9 cellular contexts compared by ENCODE assay signal in genomic region chr17:82774456-82774855, GRCh38. TPM values are rescaled to one million over a fixed set of nuclear protein-coding genes. Genes with fewer than 3 reads are reported as not detected.
DNase-seq lines count a peak whose midpoint lies in the region; ATAC-seq, FAIRE-seq and TF ChIP-seq lines count a peak whose summit lies in the region.
"Not testable (repeated sequence)": the region's sequence is repeated elsewhere in the genome, so short reads cannot be mapped to it uniquely, and the experiment has no call there.
"Had no signal": no experiment of that assay in that cellular context is flagged by ENCODE, and none has a peak within 500 bp of the region (broad histone marks: within the 10 kb centered on the region; RNA-seq: fewer than 3 reads in every experiment).

No MANE protein-coding gene starts in this region.

- peak overlapping the region; percentile 53 for H2AFZ ChIP-seq in PC-3 (ENCODE audit: low read length)
- not testable (repeated sequence) for H2AFZ ChIP-seq in astrocyte (ENCODE audit: low read depth, low read length); HepG2 (ENCODE audit: low read length)

- H3K9me3 Mint-ChIP-seq in CD8-positive, alpha-beta memory T cell; astrocyte (ENCODE audit: unreplicated experiment); natural killer cell; stimulated activated effector memory CD8-positive, alpha-beta T cell treated with anti-CD3 and anti-CD28 coated beads, Interleukin-12 subunit alpha, Interleukin-12 subunit beta, amount 100 ng/mL, for 72 hours: not testable (repeated sequence)

- intact Hi-C loops in PC-3 (cut with micrococcal nuclease); natural killer cell (cut with micrococcal nuclease): not testable (repeated sequence)
- intact Hi-C loops in HepG2 (cut with micrococcal nuclease; ENCODE audit: unreplicated experiment), result loop anchor here (2.0 kb wide), 2 partner anchors 36 to 96 kb away; no protein-coding TSS in a partner anchor

- H3K9me3 ChIP-seq in CD8-positive, alpha-beta memory T cell (ENCODE audit: low read length); PC-3 (ENCODE audit: low read length); astrocyte (ENCODE audit: insufficient read depth, low read depth, low read length); HepG2 (ENCODE audit: low read length): not testable (repeated sequence)

- H3K4me3 ChIP-seq in CD8-positive, alpha-beta memory T cell (ENCODE audit: low read length), result peak overlapping the region; percentile 6
- H3K4me3 ChIP-seq in PC-3 (ENCODE audit: low read length) (0 out of 2 replicates have a peak overlapping the region, but pooled peaks have one; percentile 23), epithelial cell of proximal tubule (ENCODE audit: low read depth, low read length) (peak overlapping the region; percentile 45)
- not testable (repeated sequence) for H3K4me3 ChIP-seq in astrocyte (ENCODE audit: insufficient read depth, low read depth, low read length); HepG2 (replicated peaks in 1 of 3; ENCODE audit: insufficient read depth in 1 of 3, low read depth in 2 of 3, low read length in 3 of 3)

- H3K4me2 ChIP-seq in PC-3 (ENCODE audit: low read length) (peak overlapping the region; percentile 36), astrocyte (ENCODE audit: low read length) (peak overlapping the region; percentile 36), HepG2 (ENCODE audit: low read depth, low read length) (peak overlapping the region; percentile 51; the same call in 1 of the 2 replicates)

- not testable (repeated sequence) for H3K27me3 ChIP-seq in CD8-positive, alpha-beta memory T cell (ENCODE audit: insufficient read depth, low read length, poor library complexity, severe bottlenecking); PC-3 (ENCODE audit: low read length); astrocyte (ENCODE audit: insufficient read depth, low read length); HepG2 (ENCODE audit: control insufficient read depth in 1 of 2, insufficient read depth in 2 of 2, low read length in 2 of 2)

- H3K4me1 Mint-ChIP-seq in CD8-positive, alpha-beta memory T cell, result peaks cover 32 to 46% (median 38%) of the 10 kb centered on the region in 3 donors
- not testable (repeated sequence) for H3K4me1 Mint-ChIP-seq in astrocyte (ENCODE audit: low read depth, unreplicated experiment)
- peaks cover 32 to 40% of the 10 kb centered on the region in 2 donors for H3K4me1 Mint-ChIP-seq in natural killer cell
- H3K4me1 Mint-ChIP-seq in stimulated activated effector memory CD8-positive, alpha-beta T cell treated with anti-CD3 and anti-CD28 coated beads, Interleukin-12 subunit alpha, Interleukin-12 subunit beta, amount 100 ng/mL, for 72 hours, result peaks cover 29% of the 10 kb centered on the region

- POLR2A ChIA-PET in CD8-positive, alpha-beta memory T cell (lab: Charles Lee), result interaction anchor here (0.9 kb wide), 1 partner anchor 277 kb away, joined by 3 read pairs; no protein-coding TSS in a partner anchor
- POLR2A ChIA-PET in PC-3 (lab: Charles Lee; ENCODE audit: unreplicated experiment); HepG2 (lab: Yijun Ruan, JAX): not testable (repeated sequence)

- TF ChIP-seq POLR2A in HepG2 (IDR thresholded peaks at IDR 0.05; ENCODE audit: insufficient read depth in 1 of 2, low read depth in 2 of 2, low read length in 2 of 2), result not testable (repeated sequence)

- not testable (repeated sequence) for FAIRE-seq in astrocyte (lab: Jason Lieb, UNC); HepG2 (lab: Jason Lieb, UNC)

- peaks cover 4 to 31% (median 10%) of the 10 kb centered on the region in 3 donors for H3K36me3 Mint-ChIP-seq in CD8-positive, alpha-beta memory T cell
- not testable (repeated sequence) for H3K36me3 Mint-ChIP-seq in astrocyte (ENCODE audit: low read depth, unreplicated experiment); natural killer cell
- H3K36me3 Mint-ChIP-seq in stimulated activated effector memory CD8-positive, alpha-beta T cell treated with anti-CD3 and anti-CD28 coated beads, Interleukin-12 subunit alpha, Interleukin-12 subunit beta, amount 100 ng/mL, for 72 hours, result peaks cover 34% of the 10 kb centered on the region

- not testable (repeated sequence) for H3K27me3 Mint-ChIP-seq in CD8-positive, alpha-beta memory T cell; astrocyte (ENCODE audit: low read depth, unreplicated experiment); natural killer cell (ENCODE audit: low read depth in 2 of 2)

- DNase-seq in CD8-positive, alpha-beta memory T cell; PC-3; astrocyte (ENCODE audit: low read depth); epithelial cell of proximal tubule (ENCODE audit: low read depth); HepG2 (ENCODE audit: low spot score); natural killer cell; stimulated activated effector memory CD8-positive, alpha-beta T cell treated with anti-CD3 and anti-CD28 coated beads, Interleukin-12 subunit alpha, Interleukin-12 subunit beta, amount 100 ng/mL, for 72 hours (ENCODE audit: low spot score in 2 of 2): not testable (repeated sequence)

- not testable (repeated sequence) for H3K79me2 ChIP-seq in PC-3 (ENCODE audit: low read length); astrocyte (ENCODE audit: insufficient read depth, low read length); HepG2 (ENCODE audit: insufficient read depth, low read length)

- not testable (repeated sequence) for H3K9me2 ChIP-seq in PC-3 (replicated peaks; ENCODE audit: low read length)

- H3F3A ChIP-seq in PC-3 (ENCODE audit: low read length, unreplicated experiment), result not testable (repeated sequence)

- in situ Hi-C loops in HepG2 (cut with HindIII; ENCODE audit: extremely low pct_ligation_motif_present, low pct_unique_long_range_greater_than_20kb), result not testable (repeated sequence)

- not testable (repeated sequence) for H3K27ac ChIP-seq in CD8-positive, alpha-beta memory T cell (ENCODE audit: low read depth, low read length); PC-3 (ENCODE audit: low read length); astrocyte (ENCODE audit: low read depth, low read length); HepG2 (ENCODE audit: extremely low read length, insufficient read depth, low read length)

- WGBS in HepG2 (ENCODE audit: low lambda C conversion rate), result 84% methylated on average over 19 of the region's 19 CpGs

- H4K20me1 ChIP-seq in PC-3 (ENCODE audit: low read length); HepG2 (ENCODE audit: insufficient read depth, low read length): not testable (repeated sequence)
- peaks cover 11% of the 10 kb centered on the region for H4K20me1 ChIP-seq in astrocyte (ENCODE audit: insufficient read depth, low read length)

- H3K9ac ChIP-seq in PC-3 (ENCODE audit: low read length); astrocyte (ENCODE audit: low read length); HepG2 (ENCODE audit: insufficient read depth, low read depth, low read length): not testable (repeated sequence)

- not testable (repeated sequence) for TF ChIP-seq CTCF in PC-3 (conservative IDR thresholded peaks at IDR 0.05; ENCODE audit: low read depth, low read length); astrocyte (IDR thresholded peaks at IDR 0.05; ENCODE audit: insufficient read depth, low read depth, low read length); epithelial cell of proximal tubule (conservative IDR thresholded peaks at IDR 0.05; ENCODE audit: low read depth, low read length); HepG2 (CRISPR knock-in tag; IDR thresholded peaks at IDR 0.05); natural killer cell (IDR thresholded peaks at IDR 0.05)

- peak overlapping the region in 6 of 8 donors; percentile 6 to 96 (median 84) for H3K27ac Mint-ChIP-seq in CD8-positive, alpha-beta memory T cell
- not testable (repeated sequence) for H3K27ac Mint-ChIP-seq in astrocyte (ENCODE audit: unreplicated experiment); stimulated activated effector memory CD8-positive, alpha-beta T cell treated with anti-CD3 and anti-CD28 coated beads, Interleukin-12 subunit alpha, Interleukin-12 subunit beta, amount 100 ng/mL, for 72 hours
- peak overlapping the region in 1 of 2 donors; percentile 82 for H3K27ac Mint-ChIP-seq in natural killer cell

- not testable (repeated sequence) for TF ChIP-seq EP300 in HepG2 (IDR thresholded peaks at IDR 0.05; ENCODE audit: low read depth in 2 of 2, low read length in 2 of 2); HepG2 (CRISPR knock-in tag; IDR thresholded peaks at IDR 0.05; ENCODE audit: borderline replicate concordance)

- peaks cover 10% of the 10 kb centered on the region for H3K4me1 ChIP-seq in CD8-positive, alpha-beta memory T cell (ENCODE audit: insufficient read depth, low read length)
- not testable (repeated sequence) for H3K4me1 ChIP-seq in PC-3 (ENCODE audit: insufficient read depth, low read length); astrocyte (ENCODE audit: insufficient read depth, low read length); HepG2 (ENCODE audit: insufficient read depth, low read length)

- CTCF ChIA-PET in CD8-positive, alpha-beta memory T cell (lab: Charles Lee), result interaction anchor here (1.3 kb wide), 2 partner anchors 86 to 97 kb away, joined by 4 read pairs; no protein-coding TSS in a partner anchor
- CTCF ChIA-PET in PC-3 (lab: Charles Lee), result not testable (repeated sequence)
- CTCF ChIA-PET in HepG2 (lab: Yijun Ruan, JAX; ENCODE audit: low intra/inter-chr PET ratio, low total read pairs), result interaction anchor here (1.3 to 2.1 kb wide), 3 partner anchors 58 to 106 kb away, joined by 3 to 18 read pairs (median 15); partner anchors contain the start of gene FN3KRP

- not testable (repeated sequence) for BruUV-seq in PC-3 (replicated peaks; lab: Mats Ljungman, UMichigan); HepG2 (replicated peaks; lab: Mats Ljungman, UMichigan)

- ATAC-seq in PC-3; HepG2; natural killer cell; stimulated activated effector memory CD8-positive, alpha-beta T cell treated with anti-CD3 and anti-CD28 coated beads, Interleukin-12 subunit alpha, Interleukin-12 subunit beta, amount 100 ng/mL, for 72 hours: not testable (repeated sequence)

- not testable (repeated sequence) for TF ChIP-seq RAD21 in HepG2 (CRISPR knock-in tag; IDR thresholded peaks at IDR 0.05)

- H3K36me3 ChIP-seq in CD8-positive, alpha-beta memory T cell (ENCODE audit: insufficient read depth, low read length); PC-3 (ENCODE audit: low read depth, low read length); astrocyte (ENCODE audit: insufficient read depth, low read length): not testable (repeated sequence)
- H3K36me3 ChIP-seq in HepG2 (replicated peaks in 1 of 2; ENCODE audit: control insufficient read depth in 1 of 2, insufficient read depth in 2 of 2, low read length in 2 of 2), result peaks cover 9 to 40% of the 10 kb centered on the region in 2 experiments; a peak in 4 of 5 replicates

- H3K4me3 Mint-ChIP-seq in CD8-positive, alpha-beta memory T cell, result peak overlapping the region in 4 of 7 donors; percentile 71 to 91 (median 76)
- H3K4me3 Mint-ChIP-seq in astrocyte (ENCODE audit: unreplicated experiment), result not testable (repeated sequence)
- peak overlapping the region; percentile 87 for H3K4me3 Mint-ChIP-seq in natural killer cell
- H3K4me3 Mint-ChIP-seq in stimulated activated effector memory CD8-positive, alpha-beta T cell treated with anti-CD3 and anti-CD28 coated beads, Interleukin-12 subunit alpha, Interleukin-12 subunit beta, amount 100 ng/mL, for 72 hours, result peak overlapping the region; percentile 40

RNA-seq across cellular contexts. Expression of gene TBCD, which starts 22.6 kb away (rescaled TPM):
- 10 to 100 TPM; 79.1 to 83.7 TPM for total RNA-seq in CD8-positive, alpha-beta memory T cell
- polyA plus RNA-seq in CD8-positive, alpha-beta memory T cell, result 130 TPM
- 29.6 and 52.5 TPM in 2 replicates for total RNA-seq in PC-3 (2014; rRNA removed)
- 31.8 and 35.6 TPM in 2 replicates for total RNA-seq in astrocyte
- 46.6 and 64.7 TPM in 2 replicates for total RNA-seq in epithelial cell of proximal tubule
- total RNA-seq in HepG2 (2016; rRNA removed; fragmentation: Illumina TruSeq; extraction: Trizol), result 33.9 and 49.6 TPM in 2 replicates
- 98.6 and 103 TPM in 2 replicates for total RNA-seq in HepG2 (2016; cell fraction: cytosol; rRNA removed; fragmentation: Illumina TruSeq; extraction: Trizol; ENCODE audit: low read depth)
- total RNA-seq in HepG2 (2016; cell fraction: insoluble cytoplasmic fraction; rRNA removed; fragmentation: Illumina TruSeq; extraction: Trizol), result 32.6 and 40.4 TPM in 2 replicates
- 28.6 and 30.6 TPM in 2 replicates for total RNA-seq in HepG2 (2016; cell fraction: membrane; rRNA removed; fragmentation: Illumina TruSeq; extraction: Trizol)
- total RNA-seq in HepG2 (2016; cell fraction: nucleus; rRNA removed; fragmentation: Illumina TruSeq; extraction: Trizol), result 44.9 and 51.2 TPM in 2 replicates
- polyA plus RNA-seq in HepG2 (2011; rRNA removed), result 54.8 and 58.7 TPM in 2 replicates
- polyA plus RNA-seq in HepG2 (2011; cell fraction: cytosol; rRNA removed), result 29.1 and 46.9 TPM in 2 replicates
- 327 and 449 TPM in 2 replicates for polyA plus RNA-seq in HepG2 (2011; cell fraction: nucleus; rRNA removed)
- polyA plus RNA-seq in HepG2 (2012), result 37.3 and 41.7 TPM in 2 replicates
- polyA plus RNA-seq in HepG2 (2016; cell fraction: cytosol; fragmentation: Illumina TruSeq; extraction: Trizol; ENCODE audit: low read depth), result 3.7 and 4.9 TPM in 2 replicates
- polyA plus RNA-seq in HepG2 (2016; cell fraction: insoluble cytoplasmic fraction; fragmentation: Illumina TruSeq; extraction: Trizol; ENCODE audit: low read depth), result 39.7 and 51.2 TPM in 2 replicates
- 5.6 and 6.8 TPM in 2 replicates for polyA plus RNA-seq in HepG2 (2016; cell fraction: membrane; fragmentation: Illumina TruSeq; extraction: Trizol; ENCODE audit: low read depth)
- 140 and 151 TPM in 2 replicates for polyA plus RNA-seq in HepG2 (2016; cell fraction: nucleus; fragmentation: Illumina TruSeq; extraction: Trizol; ENCODE audit: insufficient read depth, low read depth)
- polyA minus RNA-seq in HepG2 (2011; rRNA and poly(A)+ RNA removed; ENCODE audit: low replicate concordance), result 67.0 and 125 TPM in 2 replicates
- polyA minus RNA-seq in HepG2 (2011; cell fraction: cytosol; rRNA and poly(A)+ RNA removed), result 38.0 and 45.2 TPM in 2 replicates
- 51.1 and 51.6 TPM in 2 replicates for polyA minus RNA-seq in HepG2 (2011; cell fraction: nucleus; rRNA and poly(A)+ RNA removed)
- 100 to 1,000 TPM in 2 of 3 donors, 10 to 100 TPM in 1; 92.0 to 149 (median 132) TPM for total RNA-seq in natural killer cell

RNA-seq across cellular contexts. Expression of gene FN3K, which starts 39.0 kb away (rescaled TPM):
- total RNA-seq in CD8-positive, alpha-beta memory T cell, result 1 to 10 TPM; 1.3 to 2.3 TPM
- 0.79 TPM for polyA plus RNA-seq in CD8-positive, alpha-beta memory T cell
- total RNA-seq in PC-3 (2014; rRNA removed) (8.4 and 14.7 TPM in 2 replicates), astrocyte (4.0 and 4.1 TPM in 2 replicates), epithelial cell of proximal tubule (0.69 and 2.0 TPM in 2 replicates), HepG2 (2016; rRNA removed; fragmentation: Illumina TruSeq; extraction: Trizol) (12.2 and 22.0 TPM in 2 replicates), natural killer cell (1 to 10 TPM; 4.9 to 6.1 (median 5.5) TPM)
- 9.6 and 10.3 TPM in 2 replicates for total RNA-seq in HepG2 (2016; cell fraction: cytosol; rRNA removed; fragmentation: Illumina TruSeq; extraction: Trizol; ENCODE audit: low read depth)
- total RNA-seq in HepG2 (2016; cell fraction: insoluble cytoplasmic fraction; rRNA removed; fragmentation: Illumina TruSeq; extraction: Trizol), result 12.7 and 23.9 TPM in 2 replicates
- 17.0 and 17.4 TPM in 2 replicates for total RNA-seq in HepG2 (2016; cell fraction: membrane; rRNA removed; fragmentation: Illumina TruSeq; extraction: Trizol)
- total RNA-seq in HepG2 (2016; cell fraction: nucleus; rRNA removed; fragmentation: Illumina TruSeq; extraction: Trizol), result 29.1 and 32.3 TPM in 2 replicates
- 3.5 and 5.7 TPM in 2 replicates for polyA plus RNA-seq in HepG2 (2011; rRNA removed)
- polyA plus RNA-seq in HepG2 (2011; cell fraction: cytosol; rRNA removed), result 1.9 and 2.0 TPM in 2 replicates
- polyA plus RNA-seq in HepG2 (2011; cell fraction: nucleus; rRNA removed), result 27.8 and 27.9 TPM in 2 replicates
- 48.6 and 58.1 TPM in 2 replicates for polyA plus RNA-seq in HepG2 (2012)
- 21.3 and 21.5 TPM in 2 replicates for polyA plus RNA-seq in HepG2 (2016; cell fraction: cytosol; fragmentation: Illumina TruSeq; extraction: Trizol; ENCODE audit: low read depth)
- 52.3 and 61.0 TPM in 2 replicates for polyA plus RNA-seq in HepG2 (2016; cell fraction: insoluble cytoplasmic fraction; fragmentation: Illumina TruSeq; extraction: Trizol; ENCODE audit: low read depth)
- polyA plus RNA-seq in HepG2 (2016; cell fraction: membrane; fragmentation: Illumina TruSeq; extraction: Trizol; ENCODE audit: low read depth), result 23.7 and 26.9 TPM in 2 replicates
- 78.1 and 80.9 TPM in 2 replicates for polyA plus RNA-seq in HepG2 (2016; cell fraction: nucleus; fragmentation: Illumina TruSeq; extraction: Trizol; ENCODE audit: insufficient read depth, low read depth)
- 1.6 and 9.2 TPM in 2 replicates for polyA minus RNA-seq in HepG2 (2011; rRNA and poly(A)+ RNA removed; ENCODE audit: low replicate concordance)
- 17.1 and 26.0 TPM in 2 replicates for polyA minus RNA-seq in HepG2 (2011; cell fraction: cytosol; rRNA and poly(A)+ RNA removed)
- 24.3 and 29.1 TPM in 2 replicates for polyA minus RNA-seq in HepG2 (2011; cell fraction: nucleus; rRNA and poly(A)+ RNA removed)
- total RNA-seq: Daoy, RPMI7951 had no signal

RNA-seq across cellular contexts. Expression of gene FN3KRP, which starts 58.0 kb away (rescaled TPM):
- 10 to 100 TPM; 39.0 to 39.9 TPM for total RNA-seq in CD8-positive, alpha-beta memory T cell
- polyA plus RNA-seq in CD8-positive, alpha-beta memory T cell, result 20.7 TPM
- total RNA-seq in PC-3 (2014; rRNA removed), result 32.9 and 37.4 TPM in 2 replicates
- 14.8 and 15.4 TPM in 2 replicates for total RNA-seq in astrocyte
- 25.4 and 32.4 TPM in 2 replicates for total RNA-seq in epithelial cell of proximal tubule
- total RNA-seq in HepG2 (2016; rRNA removed; fragmentation: Illumina TruSeq; extraction: Trizol), result 28.2 and 36.1 TPM in 2 replicates
- total RNA-seq in HepG2 (2016; cell fraction: cytosol; rRNA removed; fragmentation: Illumina TruSeq; extraction: Trizol; ENCODE audit: low read depth), result 5.3 and 7.1 TPM in 2 replicates
- 27.6 and 34.8 TPM in 2 replicates for total RNA-seq in HepG2 (2016; cell fraction: insoluble cytoplasmic fraction; rRNA removed; fragmentation: Illumina TruSeq; extraction: Trizol)
- total RNA-seq in HepG2 (2016; cell fraction: membrane; rRNA removed; fragmentation: Illumina TruSeq; extraction: Trizol), result 17.5 and 18.4 TPM in 2 replicates
- total RNA-seq in HepG2 (2016; cell fraction: nucleus; rRNA removed; fragmentation: Illumina TruSeq; extraction: Trizol), result 16.5 and 21.0 TPM in 2 replicates
- polyA plus RNA-seq in HepG2 (2011; rRNA removed), result 22.1 and 22.4 TPM in 2 replicates
- polyA plus RNA-seq in HepG2 (2011; cell fraction: cytosol; rRNA removed), result 17.7 and 18.3 TPM in 2 replicates
- polyA plus RNA-seq in HepG2 (2011; cell fraction: nucleus; rRNA removed), result 34.0 and 36.3 TPM in 2 replicates
- 27.4 and 37.9 TPM in 2 replicates for polyA plus RNA-seq in HepG2 (2012)
- 6.9 and 7.2 TPM in 2 replicates for polyA plus RNA-seq in HepG2 (2016; cell fraction: cytosol; fragmentation: Illumina TruSeq; extraction: Trizol; ENCODE audit: low read depth)
- polyA plus RNA-seq in HepG2 (2016; cell fraction: insoluble cytoplasmic fraction; fragmentation: Illumina TruSeq; extraction: Trizol; ENCODE audit: low read depth), result 54.4 and 62.2 TPM in 2 replicates
- 14.4 and 14.9 TPM in 2 replicates for polyA plus RNA-seq in HepG2 (2016; cell fraction: membrane; fragmentation: Illumina TruSeq; extraction: Trizol; ENCODE audit: low read depth)
- polyA plus RNA-seq in HepG2 (2016; cell fraction: nucleus; fragmentation: Illumina TruSeq; extraction: Trizol; ENCODE audit: insufficient read depth, low read depth), result 57.5 and 59.5 TPM in 2 replicates
- 13.3 and 23.3 TPM in 2 replicates for polyA minus RNA-seq in HepG2 (2011; rRNA and poly(A)+ RNA removed; ENCODE audit: low replicate concordance)
- 11.0 and 11.2 TPM in 2 replicates for polyA minus RNA-seq in HepG2 (2011; cell fraction: cytosol; rRNA and poly(A)+ RNA removed)
- polyA minus RNA-seq in HepG2 (2011; cell fraction: nucleus; rRNA and poly(A)+ RNA removed), result 9.8 and 12.2 TPM in 2 replicates
- 10 to 100 TPM; 29.4 to 42.3 (median 32.0) TPM for total RNA-seq in natural killer cell
